14 cellular contexts compared by ENCODE assay signal in the genomic region with DNA sequence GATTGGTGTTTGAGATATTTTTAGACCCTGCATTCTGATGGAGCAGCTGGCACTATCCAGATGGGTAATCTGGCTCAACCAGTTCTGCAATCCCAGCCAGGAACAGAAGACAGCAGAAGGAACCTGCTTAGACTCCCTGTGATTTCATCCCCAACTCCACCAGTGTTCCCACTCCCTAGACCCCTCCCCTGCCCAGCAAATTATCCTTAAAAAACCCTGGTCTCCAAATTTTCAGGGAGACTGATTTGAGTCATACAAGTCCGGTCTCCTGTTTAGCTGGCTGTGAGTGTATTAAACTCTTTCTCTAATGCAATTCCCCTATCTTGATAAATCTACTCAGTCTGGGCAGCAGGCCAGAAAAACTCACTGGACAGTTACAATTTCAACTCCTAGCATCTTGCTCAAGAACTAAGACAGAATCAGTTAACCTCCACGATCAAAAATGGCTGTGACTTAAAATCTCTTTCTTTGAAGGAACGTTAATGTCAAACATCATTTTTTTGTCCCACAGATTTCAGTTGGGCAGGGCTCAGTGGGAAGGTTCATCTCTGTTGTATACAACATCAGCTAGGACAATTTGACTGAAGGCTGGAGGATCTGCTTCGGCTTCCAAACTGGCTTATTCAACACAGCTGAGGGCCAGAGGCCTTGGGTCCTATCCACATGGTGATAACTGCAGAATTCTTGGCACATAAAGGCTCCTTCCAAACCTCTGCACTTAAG. TPM values are rescaled to one million over a fixed set of nuclear protein-coding genes. Genes with fewer than 3 reads are reported as not detected.
A peak's percentile ranks its signal among the peaks of the same experiment; 100 is the strongest.
DNase-seq lines count a peak whose midpoint lies in the region; ATAC-seq, FAIRE-seq and TF ChIP-seq lines count a peak whose summit lies in the region.
"Had no signal": no experiment of that assay in that cellular context is flagged by ENCODE, and none has a peak within 500 bp of the region (broad histone marks: within the 10 kb centered on the region; RNA-seq: fewer than 3 reads in every experiment).

No MANE protein-coding gene starts in this region.

- CTCF ChIA-PET in endothelial cell of umbilical vein (lab: Charles Lee), result no interaction called here
- CTCF ChIA-PET in activated CD8-positive, alpha-beta T cell treated with anti-CD3 and anti-CD28 coated beads, Interleukin-2, amount 10 ng/mL, durations not matched to agents 7 days and 5 days (lab: Charles Lee), result no interaction called here

- no peaks in the 10 kb centered on the region for H3K9me1 ChIP-seq in endothelial cell of umbilical vein (replicated peaks; ENCODE audit: control insufficient read depth, extremely low read depth, insufficient read depth, low read length)

- H3K27ac ChIP-seq in endothelial cell of umbilical vein (ENCODE audit: insufficient read depth, low read depth, low read length), result no peak overlapping the region
- peak overlapping the region; percentile 27 for H3K27ac ChIP-seq in trophoblast cell (ENCODE audit: low read depth, low read length)
- H3K27ac ChIP-seq in upper lobe of right lung, result no peak overlapping the region
- H3K27ac ChIP-seq in smooth muscle cell (ENCODE audit: low read depth), result no peak overlapping the region

- H3K14ac ChIP-seq in trophoblast cell (ENCODE audit: low read length), result no peak overlapping the region

- no peaks in the 10 kb centered on the region for H3K79me2 ChIP-seq in endothelial cell of umbilical vein (ENCODE audit: control insufficient read depth, insufficient read depth, low read length)
- peaks cover under 1% of the 10 kb centered on the region for H3K79me2 ChIP-seq in trophoblast cell (ENCODE audit: control insufficient read depth, insufficient read depth, low read length, poor library complexity)
- H3K79me2 ChIP-seq in smooth muscle cell (ENCODE audit: low read depth), result no peaks in the 10 kb centered on the region

- H3K27me3 ChIP-seq in endothelial cell of umbilical vein (ENCODE audit: control insufficient read depth in 2 of 2, insufficient read depth in 2 of 2, low read length in 2 of 2) (no peaks in the 10 kb centered on the region), trophoblast cell (ENCODE audit: insufficient read depth, low read length) (no peaks in the 10 kb centered on the region), upper lobe of right lung (no peaks in the 10 kb centered on the region), smooth muscle cell (ENCODE audit: low read depth) (no peaks in the 10 kb centered on the region)

- H3K4me3 Mint-ChIP-seq in activated CD8-positive, alpha-beta T cell treated with anti-CD3 and anti-CD28 coated beads, Interleukin-2, amount 10 ng/mL, durations not matched to agents 7 days and 5 days, result no peak overlapping the region
- H3K4me3 Mint-ChIP-seq: activated naive CD4-positive, alpha-beta T cell treated with anti-CD3 and anti-CD28 coated beads, Interleukin-2, amount 50 U/mL, for 24 hours had no signal

- no peak overlapping the region for H3K9ac ChIP-seq in endothelial cell of umbilical vein (replicated peaks; ENCODE audit: extremely low read depth, insufficient read depth, low read length)
- H3K9ac ChIP-seq in trophoblast cell (ENCODE audit: low read length), result no peak overlapping the region
- no peak overlapping the region for H3K9ac ChIP-seq in smooth muscle cell (ENCODE audit: low read depth)

- TF ChIP-seq POLR2A in endothelial cell of umbilical vein (IDR thresholded peaks at IDR 0.05; ENCODE audit: low read depth, low read length), result no peak

- H4K8ac ChIP-seq in trophoblast cell (ENCODE audit: low read depth, low read length), result peak overlapping the region; percentile 72

- TF ChIP-seq CTCF in endothelial cell of umbilical vein (IDR thresholded peaks at IDR 0.05; ENCODE audit: extremely low read depth in 1 of 2, insufficient read depth in 1 of 2, low read depth in 1 of 2, low read length in 2 of 2) (no peak), upper lobe of right lung (IDR thresholded peaks at IDR 0.05) (no peak), smooth muscle cell (IDR thresholded peaks at IDR 0.05; ENCODE audit: borderline replicate concordance, insufficient read depth, poor library complexity, severe bottlenecking) (no peak)

- no peak overlapping the region for H2AK5ac ChIP-seq in trophoblast cell (ENCODE audit: low read length)

- H3K36me3 Mint-ChIP-seq in activated CD8-positive, alpha-beta T cell treated with anti-CD3 and anti-CD28 coated beads, Interleukin-2, amount 10 ng/mL, durations not matched to agents 7 days and 5 days (ENCODE audit: low read depth), result peaks cover 6% of the 10 kb centered on the region
- H3K36me3 Mint-ChIP-seq: activated naive CD4-positive, alpha-beta T cell treated with anti-CD3 and anti-CD28 coated beads, Interleukin-2, amount 50 U/mL, for 24 hours had no signal

- no CpG with 5 or more reads among the region's 4 CpGs for WGBS in trophoblast cell (ENCODE audit: extremely low coverage, insufficient coverage, insufficient read length)
- WGBS in smooth muscle cell (ENCODE audit: low lambda C conversion rate), result 85% methylated on average over 4 of the region's 4 CpGs

- H4K20me1 ChIP-seq in endothelial cell of umbilical vein (replicated peaks; ENCODE audit: control insufficient read depth, extremely low read depth, insufficient read depth, low read length), result no peaks in the 10 kb centered on the region
- no peaks in the 10 kb centered on the region for H4K20me1 ChIP-seq in smooth muscle cell (ENCODE audit: low read depth)

- dilution Hi-C loops in endothelial cell of umbilical vein (cut with MboI; ENCODE audit: extremely low pct_ligation_motif_present, low sequenced_read_pairs), result no loop called here

- no peak overlapping the region for H3K23ac ChIP-seq in trophoblast cell (ENCODE audit: low read length)

- FAIRE-seq in endothelial cell of umbilical vein (lab: Jason Lieb, UNC), result no peak
- FAIRE-seq: endometrium, urothelium cell line had no signal

- intact Hi-C loops in endothelial cell of umbilical vein (cut with micrococcal nuclease), result no loop called here
- intact Hi-C loops in upper lobe of right lung (cut with DNase I), result no loop called here

- H3K9me3 Mint-ChIP-seq in activated CD8-positive, alpha-beta T cell treated with anti-CD3 and anti-CD28 coated beads, Interleukin-2, amount 10 ng/mL, durations not matched to agents 7 days and 5 days (ENCODE audit: insufficient read depth), result peaks cover 17% of the 10 kb centered on the region
- H3K9me3 Mint-ChIP-seq: activated naive CD4-positive, alpha-beta T cell treated with anti-CD3 and anti-CD28 coated beads, Interleukin-2, amount 50 U/mL, for 24 hours had no signal

- no peak overlapping the region for H3K4ac ChIP-seq in trophoblast cell (ENCODE audit: low read depth, low read length)

- DNase-seq in EL (peak; percentile 47), NCI-H1694 treated with DMSO at 0.1 percent for 48 hours (lab: John Stamatoyannopoulos, UW) (peak; percentile 42), endothelial cell of umbilical vein (ENCODE audit: low read depth, low spot score) (peak; percentile 10), trophoblast cell (peak; percentile 86 to 92), upper lobe of right lung (no peak), smooth muscle cell (lab: John Stamatoyannopoulos, UW; ENCODE audit: unreplicated experiment) (no peak)
- DNase-seq in activated CD8-positive, alpha-beta T cell treated with anti-CD3 and anti-CD28 coated beads, Interleukin-2, amount 10 ng/mL, durations not matched to agents 7 days and 5 days, result no peak
- DNase-seq: activated CD4-positive, alpha-beta T cell treated with anti-CD3 and anti-CD28 coated beads for 48 hours; NCI-H146; Right ventricle myocardium superior had no signal

- H3K18ac ChIP-seq in trophoblast cell (ENCODE audit: low read length), result no peak overlapping the region

- peaks cover 20% of the 10 kb centered on the region for H3K79me1 ChIP-seq in trophoblast cell (ENCODE audit: low read length)

- no peaks in the 10 kb centered on the region for H3K36me3 ChIP-seq in endothelial cell of umbilical vein (ENCODE audit: control insufficient read depth in 2 of 2, extremely low read depth in 1 of 2, insufficient read depth in 2 of 2, low read length in 2 of 2)
- H3K36me3 ChIP-seq in trophoblast cell (ENCODE audit: control insufficient read depth in 1 of 2, insufficient read depth in 2 of 2, low read length in 2 of 2), result no peaks in the 10 kb centered on the region
- no peaks in the 10 kb centered on the region for H3K36me3 ChIP-seq in upper lobe of right lung
- no peaks in the 10 kb centered on the region for H3K36me3 ChIP-seq in smooth muscle cell (ENCODE audit: low read depth)

- H3K9me3 ChIP-seq in endothelial cell of umbilical vein (replicated peaks; ENCODE audit: control insufficient read depth, insufficient read depth, low read length) (no peaks in the 10 kb centered on the region), trophoblast cell (ENCODE audit: insufficient read depth, low read depth, low read length) (no peaks in the 10 kb centered on the region), upper lobe of right lung (no peaks in the 10 kb centered on the region), smooth muscle cell (replicated peaks; ENCODE audit: low read depth) (no peaks in the 10 kb centered on the region)

- H3K4me1 ChIP-seq in endothelial cell of umbilical vein (ENCODE audit: control insufficient read depth, extremely low read depth, insufficient read depth, low read length) (no peaks in the 10 kb centered on the region), trophoblast cell (ENCODE audit: control insufficient read depth in 1 of 2, insufficient read depth in 2 of 2, low read length in 2 of 2) (peaks cover 0 to 4% of the 10 kb centered on the region in 2 experiments), upper lobe of right lung (peaks cover 4% of the 10 kb centered on the region), smooth muscle cell (ENCODE audit: low read depth) (peaks cover 5% of the 10 kb centered on the region)

- no peak overlapping the region for H4K12ac ChIP-seq in trophoblast cell (ENCODE audit: low read depth, low read length)

- H3K4me2 ChIP-seq in endothelial cell of umbilical vein (ENCODE audit: insufficient read depth, low read length), result no peak overlapping the region
- peak overlapping the region; percentile 12 for H3K4me2 ChIP-seq in trophoblast cell (ENCODE audit: low read length)
- no peak overlapping the region for H3K4me2 ChIP-seq in smooth muscle cell

- H2AFZ ChIP-seq in endothelial cell of umbilical vein (ENCODE audit: low read depth, low read length) (no peak overlapping the region), trophoblast cell (ENCODE audit: insufficient read depth, low read length, poor library complexity) (no peak overlapping the region), smooth muscle cell (ENCODE audit: low read depth) (no peak overlapping the region)

- H3K4me3 ChIP-seq in endothelial cell of umbilical vein (replicated peaks in 1 of 3; ENCODE audit: insufficient read depth in 1 of 3, low read depth in 1 of 3, low read length in 3 of 3), result no peak overlapping the region
- no peak overlapping the region for H3K4me3 ChIP-seq in trophoblast cell (ENCODE audit: low read depth, low read length)
- H3K4me3 ChIP-seq in upper lobe of right lung, result no peak overlapping the region
- H3K4me3 ChIP-seq in smooth muscle cell, result no peak overlapping the region

- peak overlapping the region; percentile 68 for H2BK5ac ChIP-seq in trophoblast cell (ENCODE audit: low read depth, low read length, poor library complexity)

- peak overlapping the region; percentile 81 for H4K91ac ChIP-seq in trophoblast cell (ENCODE audit: low read depth, low read length)

- peaks cover 10% of the 10 kb centered on the region for H3K4me1 Mint-ChIP-seq in activated CD8-positive, alpha-beta T cell treated with anti-CD3 and anti-CD28 coated beads, Interleukin-2, amount 10 ng/mL, durations not matched to agents 7 days and 5 days (ENCODE audit: low read depth)

- POLR2A ChIA-PET in endothelial cell of umbilical vein (lab: Charles Lee), result no interaction called here
- POLR2A ChIA-PET in activated CD8-positive, alpha-beta T cell treated with anti-CD3 and anti-CD28 coated beads, Interleukin-2, amount 10 ng/mL, durations not matched to agents 7 days and 5 days (lab: Charles Lee), result no interaction called here

- no peak overlapping the region for H3K27ac Mint-ChIP-seq in activated CD8-positive, alpha-beta T cell treated with anti-CD3 and anti-CD28 coated beads, Interleukin-2, amount 10 ng/mL, durations not matched to agents 7 days and 5 days
- H3K27ac Mint-ChIP-seq: activated naive CD4-positive, alpha-beta T cell treated with anti-CD3 and anti-CD28 coated beads, Interleukin-2, amount 50 U/mL, for 24 hours had no signal

- no TSS peak for BruUV-seq in endothelial cell of umbilical vein (replicated peaks; lab: Mats Ljungman, UMichigan)

- H3K27me3 Mint-ChIP-seq in activated CD8-positive, alpha-beta T cell treated with anti-CD3 and anti-CD28 coated beads, Interleukin-2, amount 10 ng/mL, durations not matched to agents 7 days and 5 days (ENCODE audit: low read depth), result peaks cover 3% of the 10 kb centered on the region
- H3K27me3 Mint-ChIP-seq: activated naive CD4-positive, alpha-beta T cell treated with anti-CD3 and anti-CD28 coated beads, Interleukin-2, amount 50 U/mL, for 24 hours had no signal

- ATAC-seq in upper lobe of right lung (no peak), GM18909 (IDR thresholded peaks at IDR 0.05; ENCODE audit: poor library complexity, unreplicated experiment) (no peak)
- ATAC-seq in activated CD8-positive, alpha-beta T cell treated with anti-CD3 and anti-CD28 coated beads, Interleukin-2, amount 10 ng/mL, durations not matched to agents 7 days and 5 days, result no peak

- peak overlapping the region; percentile 4 for H2BK120ac ChIP-seq in trophoblast cell (ENCODE audit: insufficient read depth, low read length, poor library complexity)

- H2BK12ac ChIP-seq in trophoblast cell (ENCODE audit: low read length), result peak overlapping the region; percentile 62

- H3F3A ChIP-seq in smooth muscle cell (ENCODE audit: low read depth), result no peaks in the 10 kb centered on the region

RNA-seq across cellular contexts. Expression of gene RBL2, which starts 4.9 kb away (rescaled TPM):
- total RNA-seq in endothelial cell of umbilical vein (30.7 and 34.1 TPM in 2 replicates), upper lobe of right lung (97.9 TPM), smooth muscle cell (42.7 and 42.9 TPM in 2 replicates)
- polyA plus RNA-seq in endothelial cell of umbilical vein (21.3 and 22.5 TPM in 2 replicates), smooth muscle cell (21.0 and 21.5 TPM in 2 replicates)
- 16.5 and 19.7 TPM in 2 replicates for polyA plus RNA-seq in endothelial cell of umbilical vein (2011; cell fraction: cytosol; rRNA removed)
- 167 and 205 TPM in 2 replicates for polyA plus RNA-seq in endothelial cell of umbilical vein (2011; cell fraction: nucleus; rRNA removed)
- polyA plus RNA-seq in endothelial cell of umbilical vein (2012), result 22.6 and 28.5 TPM in 2 replicates
- polyA minus RNA-seq in endothelial cell of umbilical vein, result 37.4 and 41.2 TPM in 2 replicates
- 19.7 TPM for polyA minus RNA-seq in endothelial cell of umbilical vein (2011; cell fraction: cytosol; rRNA and poly(A)+ RNA removed)
- polyA minus RNA-seq in endothelial cell of umbilical vein (2011; cell fraction: nucleus; rRNA and poly(A)+ RNA removed), result 38.1 and 50.2 TPM in 2 replicates
- 18.2 and 18.5 TPM in 2 replicates for polyA plus RNA-seq in trophoblast cell (2013)
- 100 to 1,000 TPM; 137 to 138 TPM for total RNA-seq in activated CD8-positive, alpha-beta T cell treated with anti-CD3 and anti-CD28 coated beads, Interleukin-2, amount 10 ng/mL, durations not matched to agents 7 days and 5 days

Comparison
In these comparisons a context has a peak if more than half of its experiments do, and no peak if none do; other contexts are left out.
1. DNase-seq: peak in EL (single experiment), NCI-H1694 treated with DMSO at 0.1 percent for 48 hours (single experiment), endothelial cell of umbilical vein (single experiment) and trophoblast cell (2 of 2); none in upper lobe of right lung (single experiment), smooth muscle cell (single experiment) and activated CD8-positive, alpha-beta T cell treated with anti-CD3 and anti-CD28 coated beads, Interleukin-2, amount 10 ng/mL, durations not matched to agents 7 days and 5 days (single experiment).